13 cellular contexts compared by ENCODE assay signal in genomic region chr21:15015622-15016471, GRCh38. TPM values are rescaled to one million over a fixed set of nuclear protein-coding genes. Genes with fewer than 3 reads are reported as not detected.
DNase-seq lines count a peak whose midpoint lies in the region; ATAC-seq, FAIRE-seq and TF ChIP-seq lines count a peak whose summit lies in the region.
"Had no signal": no experiment of that assay in that cellular context is flagged by ENCODE, and none has a peak within 500 bp of the region (broad histone marks: within the 10 kb centered on the region; RNA-seq: fewer than 3 reads in every experiment).

No MANE protein-coding gene starts in this region.

- DNase-seq in PC-3 (peak; percentile 79), fibroblast of lung (ENCODE audit: low read depth in 2 of 2) (peak; percentile 33 to 94), psoas muscle (no peak), T-helper 1 cell (no peak), body of pancreas (no peak)
- DNase-seq: activated CD4-positive, alpha-beta memory T cell treated with anti-CD3 and anti-CD28 coated beads for 36 hours; aorta; DMS79 treated with DMSO at 0.1 percent for 48 hours; islet precursor cell; NCI-H1092 treated with DMSO at 0.1 percent for 48 hours; NCI-H526 had no signal

- H2AFZ ChIP-seq in PC-3 (ENCODE audit: low read length) (no peak overlapping the region), fibroblast of lung (ENCODE audit: low read length) (no peak overlapping the region)

- CTCF ChIA-PET in PC-3 (lab: Charles Lee): no interaction called here

- H3K9me2 ChIP-seq in PC-3 (replicated peaks; ENCODE audit: low read length): no peaks in the 10 kb centered on the region

- TF ChIP-seq POLR2A in body of pancreas (IDR thresholded peaks at IDR 0.05): no peak

- peak; percentile 8 for FAIRE-seq in G401.6 (lab: Jason Lieb, UNC)

- H4K20me1 ChIP-seq in PC-3 (ENCODE audit: low read length): peaks cover 8% of the 10 kb centered on the region
- no peaks in the 10 kb centered on the region for H4K20me1 ChIP-seq in fibroblast of lung (ENCODE audit: control insufficient read depth, extremely low read depth, insufficient read depth, low read length)

- no peaks in the 10 kb centered on the region for H3F3A ChIP-seq in PC-3 (ENCODE audit: low read length, unreplicated experiment)

- H3K27ac ChIP-seq in PC-3 (ENCODE audit: low read length) (peak overlapping the region; percentile 60), fibroblast of lung (ENCODE audit: insufficient read depth, low read length) (peak overlapping the region; percentile 27), psoas muscle (no peak overlapping the region), body of pancreas (no peak overlapping the region)

- H3K4me2 ChIP-seq in PC-3 (ENCODE audit: low read length) (peak overlapping the region; percentile 3), fibroblast of lung (ENCODE audit: extremely low read depth, insufficient read depth, low read length) (no peak overlapping the region)

- no peaks in the 10 kb centered on the region for H3K27me3 ChIP-seq in PC-3 (ENCODE audit: low read length)
- no peaks in the 10 kb centered on the region for H3K27me3 ChIP-seq in fibroblast of lung (ENCODE audit: control insufficient read depth, insufficient read depth, low read length)
- no peaks in the 10 kb centered on the region for H3K27me3 ChIP-seq in psoas muscle (ENCODE audit: insufficient read depth in 3 of 3, low read length in 2 of 3)
- no peaks in the 10 kb centered on the region for H3K27me3 ChIP-seq in body of pancreas

- H3K4me3 ChIP-seq in PC-3 (ENCODE audit: low read length) (no peak overlapping the region), fibroblast of lung (replicated peaks in 1 of 4; ENCODE audit: control extremely low read depth in 1 of 4, insufficient read depth in 1 of 4, low read depth in 3 of 4, low read length in 4 of 4) (no peak overlapping the region), psoas muscle (no peak overlapping the region), body of pancreas (no peak overlapping the region)

- H3K9ac ChIP-seq in PC-3 (ENCODE audit: low read length): no peak overlapping the region
- H3K9ac ChIP-seq in fibroblast of lung (ENCODE audit: insufficient read depth, low read length): no peak overlapping the region

- intact Hi-C loops in PC-3 (cut with micrococcal nuclease): no loop called here
- intact Hi-C loops in psoas muscle (cut with DNase I): no loop called here
- intact Hi-C loops in body of pancreas (cut with DNase I): no loop called here

- BruUV-seq in PC-3 (replicated peaks; lab: Mats Ljungman, UMichigan): no TSS peak

- H3K36me3 ChIP-seq in PC-3 (ENCODE audit: low read depth, low read length) (peaks cover 24% of the 10 kb centered on the region), fibroblast of lung (ENCODE audit: control insufficient read depth, insufficient read depth, low read length) (peaks cover 2% of the 10 kb centered on the region), psoas muscle (ENCODE audit: insufficient read depth in 1 of 2, low read depth in 1 of 2) (no peaks in the 10 kb centered on the region), body of pancreas (replicated peaks in 1 of 2; ENCODE audit: insufficient read depth in 1 of 2, low read depth in 2 of 2) (no peaks in the 10 kb centered on the region)

- peaks cover 20% of the 10 kb centered on the region for H3K4me1 ChIP-seq in PC-3 (ENCODE audit: insufficient read depth, low read length)
- peaks cover 2% of the 10 kb centered on the region for H3K4me1 ChIP-seq in fibroblast of lung (ENCODE audit: control insufficient read depth, extremely low read depth, insufficient read depth, low read length)
- H3K4me1 ChIP-seq in psoas muscle: peaks cover 20% of the 10 kb centered on the region
- peaks cover 7% of the 10 kb centered on the region for H3K4me1 ChIP-seq in body of pancreas

- POLR2A ChIA-PET in PC-3 (lab: Charles Lee; ENCODE audit: unreplicated experiment): interaction anchor here (0.6 to 0.7 kb wide), 2 partner anchors 8 to 58 kb away, joined by 3 to 4 read pairs; no protein-coding TSS in a partner anchor

- H3K79me2 ChIP-seq in PC-3 (ENCODE audit: low read length) (peaks cover 93% of the 10 kb centered on the region), fibroblast of lung (ENCODE audit: control insufficient read depth, insufficient read depth, low read length) (peaks cover 57% of the 10 kb centered on the region)

- ATAC-seq in PC-3 (peak; percentile 91), psoas muscle (peak; percentile 65 to 90 (median 84)), HG03135 (IDR thresholded peaks at IDR 0.05; ENCODE audit: unreplicated experiment) (no peak), body of pancreas (no peak)

- WGBS in psoas muscle, 3 donors: 81 to 86% (median 82%) methylated on average over 5 of the region's 5 CpGs
- WGBS in body of pancreas, 2 donors: 87 to 89% methylated on average over 5 of the region's 5 CpGs

- TF ChIP-seq CTCF in PC-3 (conservative IDR thresholded peaks at IDR 0.05; ENCODE audit: low read depth, low read length) (no peak), fibroblast of lung (conservative IDR thresholded peaks at IDR 0.05 in 1 of 2, IDR thresholded peaks at IDR 0.05 in 1 of 2; ENCODE audit: low read depth in 1 of 2, low read length in 2 of 2) (no peak), psoas muscle (IDR thresholded peaks at IDR 0.05) (no peak), body of pancreas (IDR thresholded peaks at IDR 0.05) (no peak)

- H3K9me3 ChIP-seq in PC-3 (ENCODE audit: low read length) (no peaks in the 10 kb centered on the region), fibroblast of lung (ENCODE audit: control insufficient read depth, insufficient read depth, low read depth, low read length) (no peaks in the 10 kb centered on the region), psoas muscle (no peaks in the 10 kb centered on the region), body of pancreas (no peaks in the 10 kb centered on the region)

RNA-seq across cellular contexts. Expression of gene NRIP1, which starts 49.0 kb away (rescaled TPM):
- total RNA-seq in PC-3 (2014; rRNA removed): 68.0 and 69.2 TPM in 2 replicates
- 24.8 and 25.4 TPM in 2 replicates for total RNA-seq in fibroblast of lung
- 12.9 and 17.8 TPM in 2 replicates for polyA plus RNA-seq in fibroblast of lung
- 9.1 and 13.5 TPM in 2 replicates for polyA plus RNA-seq in fibroblast of lung (2012)
- polyA minus RNA-seq in fibroblast of lung (ENCODE audit: low replicate concordance): 6.8 and 9.8 TPM in 2 replicates
- 100 to 1,000 TPM in 1 of 4 donors, 10 to 100 TPM in 3; 42.8 to 137 (median 58.9) TPM for total RNA-seq in psoas muscle
- 10 to 100 TPM; 12.1 to 30.3 (median 14.6) TPM for polyA plus RNA-seq in psoas muscle
- 10 to 100 TPM; 18.5 to 27.8 TPM for total RNA-seq in body of pancreas

Comparison
In these comparisons a context has a peak if more than half of its experiments do, and no peak if none do; other contexts are left out.
1. ATAC-seq: peak in PC-3 (single experiment) and psoas muscle (4 of 4); none in HG03135 (single experiment) and body of pancreas (single experiment).
2. DNase-seq: peak in PC-3 (single experiment) and fibroblast of lung (2 of 2); none in psoas muscle (0 of 2), T-helper 1 cell (0 of 5) and body of pancreas (0 of 4).
3. H3K27ac ChIP-seq: peak in PC-3 (single experiment) and fibroblast of lung (single experiment); none in psoas muscle (single experiment) and body of pancreas (0 of 4).